Comparison of ENCODE assay signal across 28 cellular contexts in the genomic region with DNA sequence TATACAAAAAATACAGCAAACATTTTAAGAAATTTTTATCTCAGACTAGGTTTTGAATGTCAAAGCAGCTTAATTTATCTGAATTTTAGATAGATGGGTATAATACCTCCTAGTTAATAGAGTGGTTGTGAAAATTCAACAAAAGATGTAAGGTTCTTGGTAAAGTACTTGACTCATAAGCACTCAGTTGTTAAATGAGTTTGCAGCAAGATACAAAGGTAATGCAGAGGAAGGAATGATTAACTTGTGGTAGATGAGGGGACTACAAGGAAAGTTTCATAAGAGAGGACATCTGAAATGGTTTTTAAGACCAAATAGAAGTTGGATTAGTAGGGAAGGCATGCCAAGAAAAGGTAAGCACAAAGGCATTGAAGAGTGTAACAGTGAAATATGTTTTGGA.
"Had no signal": no experiment of that assay in that cellular context is flagged by ENCODE, and none has a peak within 500 bp of the region (broad histone marks: within the 10 kb centered on the region; RNA-seq: fewer than 3 reads in every experiment).

No MANE protein-coding gene starts in this region.

- H3K4me3 Mint-ChIP-seq: immature natural killer cell; mesothelial cell of epicardium; naive B cell; natural killer cell treated with Interleukin-12 subunit alpha and Interleukin-12 subunit beta and Interleukin-15 and Interleukin-18, amount 100 ng/mL, for 72 hours; neural progenitor cell; stimulated activated memory B cell treated with anti-CD40 and anti-IgM and Interleukin-4, amounts not matched to agents 10 μg/mL and 1 μg/mL and 100 μg/mL, for 72 hours; stimulated activated naive CD8-positive, alpha-beta T cell treated with anti-CD3 and anti-CD28 coated beads, Interleukin-15, amount 100 ng/mL, for 72 hours had no signal

- H3K4me1 Mint-ChIP-seq: immature natural killer cell; neural progenitor cell; stimulated activated memory B cell treated with anti-CD40 and anti-IgM and Interleukin-4, amounts not matched to agents 10 μg/mL and 1 μg/mL and 100 μg/mL, for 72 hours; stimulated activated naive CD8-positive, alpha-beta T cell treated with anti-CD3 and anti-CD28 coated beads, Interleukin-15, amount 100 ng/mL, for 72 hours had no signal

- ATAC-seq: left cardiac atrium; left lung; mucosa of descending colon; natural killer cell treated with Interleukin-12 subunit alpha and Interleukin-12 subunit beta and Interleukin-15 and Interleukin-18, amount 100 ng/mL, for 72 hours; right cardiac atrium; stimulated activated memory B cell treated with anti-CD40 and anti-IgM and Interleukin-4, amounts not matched to agents 10 μg/mL and 1 μg/mL and 100 μg/mL, for 72 hours; stimulated activated naive CD8-positive, alpha-beta T cell treated with anti-CD3 and anti-CD28 coated beads, Interleukin-15, amount 100 ng/mL, for 72 hours; upper lobe of right lung had no signal

- H3K4me3 ChIP-seq: coronary artery, esophagus squamous epithelium, left lung, mucosa of descending colon, neural progenitor cell, prostate gland, sigmoid colon, suprapubic skin, transverse colon, upper lobe of right lung, uterus had no signal

- H3K27ac Mint-ChIP-seq: immature natural killer cell; mesothelial cell of epicardium; natural killer cell treated with Interleukin-12 subunit alpha and Interleukin-12 subunit beta and Interleukin-15 and Interleukin-18, amount 100 ng/mL, for 72 hours; neural progenitor cell; stimulated activated memory B cell treated with anti-CD40 and anti-IgM and Interleukin-4, amounts not matched to agents 10 μg/mL and 1 μg/mL and 100 μg/mL, for 72 hours; stimulated activated naive CD8-positive, alpha-beta T cell treated with anti-CD3 and anti-CD28 coated beads, Interleukin-15, amount 100 ng/mL, for 72 hours had no signal

- H3K9me3 Mint-ChIP-seq: natural killer cell treated with Interleukin-12 subunit alpha and Interleukin-12 subunit beta and Interleukin-15 and Interleukin-18, amount 100 ng/mL, for 72 hours; neural progenitor cell had no signal

- DNase-seq: dermis blood vessel endothelial cell; effector memory CD4-positive, alpha-beta T cell; erythroblast; esophagus squamous epithelium; foreskin melanocyte; hypothalamus; immature natural killer cell; islet precursor cell; left cardiac atrium; left lung; mesenchymal stem cell; mucosa of descending colon; naive B cell; right cardiac atrium; sigmoid colon; stimulated activated CD4-positive, alpha-beta T cell treated with anti-CD3 and anti-CD28 coated beads, Interleukin-2, amount 100 ng/mL, for 24 hours; stimulated activated CD4-positive, alpha-beta T cell treated with anti-CD3 and anti-CD28 coated beads, Interleukin-4, amount 100 ng/mL, for 24 hours; stimulated activated naive CD8-positive, alpha-beta T cell treated with anti-CD3 and anti-CD28 coated beads, Interleukin-15, amount 100 ng/mL, for 72 hours; transverse colon; upper lobe of right lung; uterus had no signal

- H3K27me3 Mint-ChIP-seq: naive B cell; natural killer cell treated with Interleukin-12 subunit alpha and Interleukin-12 subunit beta and Interleukin-15 and Interleukin-18, amount 100 ng/mL, for 72 hours; stimulated activated memory B cell treated with anti-CD40 and anti-IgM and Interleukin-4, amounts not matched to agents 10 μg/mL and 1 μg/mL and 100 μg/mL, for 72 hours; stimulated activated naive CD8-positive, alpha-beta T cell treated with anti-CD3 and anti-CD28 coated beads, Interleukin-15, amount 100 ng/mL, for 72 hours had no signal
